19 cellular contexts compared by ENCODE assay signal in the genomic region with DNA sequence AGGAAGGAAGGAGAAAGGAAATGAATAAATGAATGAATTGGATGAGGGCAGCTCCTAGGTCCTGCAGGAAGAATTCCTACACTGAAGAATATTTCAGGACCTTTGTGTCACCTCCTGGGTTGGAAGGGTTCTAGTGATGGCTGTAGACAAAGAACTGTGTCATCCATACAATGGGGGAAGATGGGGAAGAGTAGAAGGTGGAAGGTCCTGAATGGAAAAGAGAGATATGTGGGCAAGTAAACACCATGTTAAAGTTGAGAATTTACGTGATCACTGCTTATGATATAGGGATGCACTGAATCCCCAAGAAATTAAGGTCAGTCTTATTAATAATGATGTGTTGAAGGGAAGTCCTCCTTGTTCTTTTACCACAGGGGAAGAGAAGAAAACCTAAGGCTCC. TPM values are rescaled to one million over a fixed set of nuclear protein-coding genes. Genes with fewer than 3 reads are reported as not detected.
DNase-seq lines count a peak whose midpoint lies in the region; ATAC-seq, FAIRE-seq and TF ChIP-seq lines count a peak whose summit lies in the region.
"Had no signal": no experiment of that assay in that cellular context is flagged by ENCODE, and none has a peak within 500 bp of the region (broad histone marks: within the 10 kb centered on the region; RNA-seq: fewer than 3 reads in every experiment).

No MANE protein-coding gene starts in this region.

- no peaks in the 10 kb centered on the region for H4K20me1 ChIP-seq in HepG2 (ENCODE audit: insufficient read depth, low read length)
- no peaks in the 10 kb centered on the region for H4K20me1 ChIP-seq in H1 (replicated peaks in 1 of 2; ENCODE audit: control insufficient read depth in 1 of 2, insufficient read depth in 2 of 2, low read length in 2 of 2)

- 0 out of 2 replicates have a peak overlapping the region, but pooled peaks have one; percentile 60 for H2BK12ac ChIP-seq in H1 (ENCODE audit: low read depth, low read length)

- DNase-seq in HepG2 (ENCODE audit: low spot score) (no peak), right lobe of liver (no peak), H1 (ENCODE audit: low read depth in 1 of 2, low spot score in 2 of 2) (no peak), OCI-M1 (lab: John Stamatoyannopoulos, UW) (no peak), urothelium cell line (ENCODE audit: low spot score) (no peak)
- DNase-seq in natural killer cell treated with Interleukin-12 subunit alpha and Interleukin-12 subunit beta and Interleukin-15 and Interleukin-18, amount 100 ng/mL, for 72 hours (ENCODE audit: low spot score), result no peak
- DNase-seq in activated CD4-positive, alpha-beta T cell treated with anti-CD3 and anti-CD28 coated beads for 1 hour, result no peak
- DNase-seq: ACHN; CD4-positive, CD25-positive, alpha-beta regulatory T cell; DMS79; EL; GM23248; H7 had no signal

- ATAC-seq in HepG2, result no peak
- no peak for ATAC-seq in right lobe of liver
- ATAC-seq in activated T-helper 17 cell treated with anti-CD3 and anti-CD28 coated beads, Interleukin-2, amount 50 U/mL, for 72 hours (replicated peaks), result no peak
- no peak for ATAC-seq in natural killer cell treated with Interleukin-12 subunit alpha and Interleukin-12 subunit beta and Interleukin-15 and Interleukin-18, amount 100 ng/mL, for 72 hours

- H2BK15ac ChIP-seq in H1 (ENCODE audit: low read length), result 0 out of 2 replicates have a peak overlapping the region, but pooled peaks have one; percentile 46

- in situ Hi-C loops in HepG2 (cut with HindIII; ENCODE audit: extremely low pct_ligation_motif_present, low pct_unique_long_range_greater_than_20kb), result no loop called here

- H3K27ac ChIP-seq in HepG2 (ENCODE audit: extremely low read length, insufficient read depth, low read length), result peak overlapping the region; percentile 9
- no peak overlapping the region for H3K27ac ChIP-seq in right lobe of liver
- H3K27ac ChIP-seq in H1 (ENCODE audit: low read depth, low read length), result no peak overlapping the region
- H3K27ac ChIP-seq: BLaER1 treated with 17β-estradiol and CSF1 and Interleukin-3, amounts not matched to agents 10 nM and 100 nM; GM23248; HL-60 had no signal

- no peak overlapping the region for H3K14ac ChIP-seq in H1 (ENCODE audit: insufficient read length)

- no peak overlapping the region for H4K5ac ChIP-seq in H1 (ENCODE audit: insufficient read length, low read depth, low read length)

- no peak overlapping the region for H4K8ac ChIP-seq in H1 (ENCODE audit: extremely low read depth, insufficient read depth, low read length)

- no peak for TF ChIP-seq POLR2A in HepG2 (IDR thresholded peaks at IDR 0.05; ENCODE audit: insufficient read depth in 1 of 2, low read depth in 2 of 2, low read length in 2 of 2)
- TF ChIP-seq POLR2A in right lobe of liver (IDR thresholded peaks at IDR 0.05), result no peak
- TF ChIP-seq POLR2A in H1 (IDR thresholded peaks at IDR 0.05; ENCODE audit: control extremely low read depth in 1 of 2, low read depth in 2 of 2, low read length in 2 of 2), result no peak

- CTCF ChIA-PET in HepG2 (lab: Yijun Ruan, JAX; ENCODE audit: low intra/inter-chr PET ratio, low total read pairs) (no interaction called here), H1 (lab: Charles Lee; ENCODE audit: partially characterized antibody) (interaction anchor here (0.7 to 2.6 kb wide), 11 partner anchors 9 to 80 kb away, joined by 3 to 12 read pairs (median 4); no protein-coding TSS in a partner anchor)

- FAIRE-seq in HepG2 (lab: Jason Lieb, UNC) (no peak), H1 (lab: Jason Lieb, UNC) (no peak), urothelium cell line (lab: Jason Lieb, UNC) (no peak)
- FAIRE-seq: G401.6, GM12891 had no signal

- no peak overlapping the region for H4K91ac ChIP-seq in H1 (replicated peaks; ENCODE audit: insufficient read length, low read length)

- no peaks in the 10 kb centered on the region; a peak in 1 of 5 replicates for H3K27me3 ChIP-seq in HepG2 (ENCODE audit: control insufficient read depth in 1 of 2, insufficient read depth in 2 of 2, low read length in 2 of 2)
- H3K27me3 ChIP-seq in right lobe of liver, result no peaks in the 10 kb centered on the region
- no peaks in the 10 kb centered on the region for H3K27me3 ChIP-seq in H1 (replicated peaks in 1 of 4; ENCODE audit: control insufficient read depth in 3 of 4, extremely low read depth in 1 of 4, insufficient read depth in 3 of 4, low read length in 3 of 4)
- H3K27me3 ChIP-seq: BLaER1 treated with 17β-estradiol and CSF1 and Interleukin-3, amounts not matched to agents 10 nM and 100 nM had no signal

- TF ChIP-seq CTCF in HepG2 (CRISPR knock-in tag; IDR thresholded peaks at IDR 0.05) (no peak), right lobe of liver (IDR thresholded peaks at IDR 0.05) (no peak), H1 (IDR thresholded peaks at IDR 0.05; ENCODE audit: control extremely low read depth in 1 of 3, insufficient read depth in 1 of 3, low read depth in 1 of 3, low read length in 3 of 3) (no peak)

- H3K23ac ChIP-seq in H1 (ENCODE audit: insufficient read length), result no peak overlapping the region

- no peak overlapping the region for H3K18ac ChIP-seq in H1 (ENCODE audit: extremely low read depth, low read length)

- H2AFZ ChIP-seq in HepG2 (ENCODE audit: low read length), result no peak overlapping the region
- no peak overlapping the region for H2AFZ ChIP-seq in H1 (ENCODE audit: low read length)
- H2AFZ ChIP-seq: GM23248 had no signal

- H3K79me1 ChIP-seq in H1 (ENCODE audit: low read depth, low read length), result no peaks in the 10 kb centered on the region

- H3K4ac ChIP-seq in H1 (replicated peaks; ENCODE audit: insufficient read length, low read depth, low read length), result no peak overlapping the region

- H2BK5ac ChIP-seq in H1 (ENCODE audit: low read depth, low read length), result no peak overlapping the region

- H3K4me1 ChIP-seq in HepG2 (ENCODE audit: insufficient read depth, low read length) (peaks cover 49% of the 10 kb centered on the region), right lobe of liver (peaks cover 0 to 5% (median 1%) of the 10 kb centered on the region in 4 donors), H1 (replicated peaks in 1 of 4; ENCODE audit: control insufficient read depth in 3 of 4, insufficient read depth in 4 of 4, low read length in 3 of 4) (no peaks in the 10 kb centered on the region)

- H3K4me3 ChIP-seq in HepG2 (replicated peaks in 1 of 3; ENCODE audit: insufficient read depth in 1 of 3, low read depth in 2 of 3, low read length in 3 of 3) (no peak overlapping the region), right lobe of liver (no peak overlapping the region), H1 (ENCODE audit: extremely low read depth in 1 of 4, insufficient read depth in 2 of 4, low read depth in 3 of 4, low read length in 4 of 4) (no peak overlapping the region)
- H3K4me3 ChIP-seq: BLaER1 treated with 17β-estradiol and CSF1 and Interleukin-3, amounts not matched to agents 10 nM and 100 nM; GM23248 had no signal

- H3K9me3 ChIP-seq in HepG2 (ENCODE audit: low read length) (no peaks in the 10 kb centered on the region), right lobe of liver (no peaks in the 10 kb centered on the region), H1 (ENCODE audit: insufficient read depth in 2 of 2, low read depth in 1 of 2, low read length in 1 of 2) (no peaks in the 10 kb centered on the region)
- H3K9me3 ChIP-seq: BLaER1 treated with 17β-estradiol and CSF1 and Interleukin-3, amounts not matched to agents 10 nM and 100 nM had no signal

- TF ChIP-seq RAD21 in HepG2 (CRISPR knock-in tag; IDR thresholded peaks at IDR 0.05), result no peak
- no peak for TF ChIP-seq RAD21 in H1 (IDR thresholded peaks at IDR 0.05 in 1 of 2, conservative IDR thresholded peaks at IDR 0.05 in 1 of 2; ENCODE audit: low read depth in 2 of 2, low read length in 2 of 2)

- H3K4me3 Mint-ChIP-seq in activated T-helper 17 cell treated with anti-CD3 and anti-CD28 coated beads, Interleukin-2, amount 50 U/mL, for 72 hours, result no peak overlapping the region
- no peak overlapping the region for H3K4me3 Mint-ChIP-seq in natural killer cell treated with Interleukin-12 subunit alpha and Interleukin-12 subunit beta and Interleukin-15 and Interleukin-18, amount 100 ng/mL, for 72 hours

- peaks cover 32% of the 10 kb centered on the region for H3K79me2 ChIP-seq in HepG2 (ENCODE audit: insufficient read depth, low read length)
- H3K79me2 ChIP-seq in H1 (ENCODE audit: control insufficient read depth in 1 of 2, insufficient read depth in 2 of 2, low read length in 2 of 2), result peaks cover 0 to 7% of the 10 kb centered on the region in 2 experiments; a peak in 2 of 4 replicates

- TF ChIP-seq EP300 in HepG2 (IDR thresholded peaks at IDR 0.05; ENCODE audit: low read depth in 2 of 2, low read length in 2 of 2) (no peak), HepG2 (CRISPR knock-in tag; IDR thresholded peaks at IDR 0.05; ENCODE audit: borderline replicate concordance) (no peak), H1 (IDR thresholded peaks at IDR 0.05; ENCODE audit: borderline replicate concordance in 1 of 2, low read depth in 2 of 2, low read length in 2 of 2) (no peak)

- H3K9ac ChIP-seq in HepG2 (ENCODE audit: insufficient read depth, low read depth, low read length), result no peak overlapping the region
- no peak overlapping the region for H3K9ac ChIP-seq in H1 (replicated peaks in 1 of 4; ENCODE audit: extremely low read depth in 1 of 4, low read depth in 3 of 4, low read length in 3 of 4)
- H3K9ac ChIP-seq: BLaER1 treated with 17β-estradiol and CSF1 and Interleukin-3, amounts not matched to agents 10 nM and 100 nM; GM23248 had no signal

- no peaks in the 10 kb centered on the region for H3K9me3 Mint-ChIP-seq in activated T-helper 17 cell treated with anti-CD3 and anti-CD28 coated beads, Interleukin-2, amount 50 U/mL, for 72 hours
- no peaks in the 10 kb centered on the region for H3K9me3 Mint-ChIP-seq in natural killer cell treated with Interleukin-12 subunit alpha and Interleukin-12 subunit beta and Interleukin-15 and Interleukin-18, amount 100 ng/mL, for 72 hours
- H3K9me3 Mint-ChIP-seq: CD4-positive, CD25-positive, alpha-beta regulatory T cell had no signal

- POLR2A ChIA-PET in HepG2 (lab: Yijun Ruan, JAX), result interaction anchor here (1.2 to 8.1 kb wide), 4 partner anchors 9 to 59 kb away, joined by 5 to 254 read pairs (median 198); a partner anchor contains a TSS
- POLR2A ChIA-PET in H1 (lab: Charles Lee; ENCODE audit: partially characterized antibody), result interaction anchor here (0.6 to 7.9 kb wide), 4 partner anchors 8 to 407 kb away, joined by 4 to 149 read pairs (median 17); no protein-coding TSS in a partner anchor

- no peak overlapping the region for H2BK120ac ChIP-seq in H1 (replicated peaks; ENCODE audit: low read depth, low read length)

- H3K36me3 ChIP-seq in HepG2 (replicated peaks in 1 of 2; ENCODE audit: control insufficient read depth in 1 of 2, insufficient read depth in 2 of 2, low read length in 2 of 2) (peaks cover 52 to 70% of the 10 kb centered on the region in 2 experiments), right lobe of liver (peaks cover 0 to 24% (median 6%) of the 10 kb centered on the region in 4 donors), H1 (ENCODE audit: control insufficient read depth in 2 of 4, insufficient read depth in 4 of 4, low read length in 3 of 4) (no peaks in the 10 kb centered on the region)

- peak overlapping the region; percentile 50 for H3K27ac Mint-ChIP-seq in activated T-helper 17 cell treated with anti-CD3 and anti-CD28 coated beads, Interleukin-2, amount 50 U/mL, for 72 hours
- peak overlapping the region; percentile 23 to 36 for H3K27ac Mint-ChIP-seq in natural killer cell treated with Interleukin-12 subunit alpha and Interleukin-12 subunit beta and Interleukin-15 and Interleukin-18, amount 100 ng/mL, for 72 hours

- no peak overlapping the region for H2AK5ac ChIP-seq in H1 (ENCODE audit: low read depth, low read length)

- 100% methylated on average over 1 of the region's 1 CpG for WGBS in HepG2 (ENCODE audit: low lambda C conversion rate)
- 73% methylated on average over 1 of the region's 1 CpG for WGBS in right lobe of liver (ENCODE audit: insufficient coverage, low coverage, low lambda C conversion rate, missing lambda C conversion rate)
- WGBS in H1 (ENCODE audit: extremely low coverage in 1 of 2, insufficient coverage in 1 of 2, insufficient read length in 1 of 2, insufficient replicate concordance in 2 of 2, low coverage in 1 of 2, low lambda C conversion rate in 2 of 2, missing lambda C conversion rate in 1 of 2), 2 experiments, result 89% methylated on average over 1 of the region's 1 CpG; no CpG with 5 or more reads in 1 of the 2 experiments

- H3K23me2 ChIP-seq in H1 (ENCODE audit: low read depth, low read length), result peaks cover 8% of the 10 kb centered on the region; the same call in 1 of the 2 replicates

- intact Hi-C loops in HepG2 (cut with micrococcal nuclease; ENCODE audit: unreplicated experiment), result no loop called here
- intact Hi-C loops in right lobe of liver (cut with DNase I), result loop anchor here in 1 of 2 donors (10.0 kb wide), 1 partner anchor 69 kb away; no protein-coding TSS in a partner anchor

- H3K4me2 ChIP-seq in HepG2 (ENCODE audit: low read depth, low read length) (no peak overlapping the region), H1 (ENCODE audit: insufficient read depth in 1 of 2, low read depth in 2 of 2, low read length in 2 of 2) (no peak overlapping the region)
- H3K4me2 ChIP-seq: BLaER1 treated with 17β-estradiol and CSF1 and Interleukin-3, amounts not matched to agents 10 nM and 100 nM had no signal

- no peaks in the 10 kb centered on the region for H3K27me3 Mint-ChIP-seq in activated T-helper 17 cell treated with anti-CD3 and anti-CD28 coated beads, Interleukin-2, amount 50 U/mL, for 72 hours
- H3K27me3 Mint-ChIP-seq in natural killer cell treated with Interleukin-12 subunit alpha and Interleukin-12 subunit beta and Interleukin-15 and Interleukin-18, amount 100 ng/mL, for 72 hours, result no peaks in the 10 kb centered on the region
- H3K27me3 Mint-ChIP-seq: CD4-positive, CD25-positive, alpha-beta regulatory T cell had no signal

- no peak overlapping the region for H2BK20ac ChIP-seq in H1 (ENCODE audit: low read length)

- BruUV-seq in HepG2 (replicated peaks; lab: Mats Ljungman, UMichigan), result no TSS peak

- no peak overlapping the region for H3K56ac ChIP-seq in H1 (replicated peaks; ENCODE audit: insufficient read length, low read depth, low read length)

- H3K4me1 Mint-ChIP-seq in activated T-helper 17 cell treated with anti-CD3 and anti-CD28 coated beads, Interleukin-2, amount 50 U/mL, for 72 hours, result peaks cover 5% of the 10 kb centered on the region
- H3K4me1 Mint-ChIP-seq in natural killer cell treated with Interleukin-12 subunit alpha and Interleukin-12 subunit beta and Interleukin-15 and Interleukin-18, amount 100 ng/mL, for 72 hours (ENCODE audit: low read depth in 2 of 2), result peaks cover 33 to 37% of the 10 kb centered on the region in 2 donors

- peaks cover 19% of the 10 kb centered on the region for H3K36me3 Mint-ChIP-seq in activated T-helper 17 cell treated with anti-CD3 and anti-CD28 coated beads, Interleukin-2, amount 50 U/mL, for 72 hours (ENCODE audit: low read depth)
- peaks cover 16% of the 10 kb centered on the region for H3K36me3 Mint-ChIP-seq in natural killer cell treated with Interleukin-12 subunit alpha and Interleukin-12 subunit beta and Interleukin-15 and Interleukin-18, amount 100 ng/mL, for 72 hours

RNA-seq across cellular contexts. Expression of a gene that starts 4.2 kb away (rescaled TPM):
- total RNA-seq in HepG2 (2016; rRNA removed; fragmentation: Illumina TruSeq; extraction: Trizol) (155 and 252 TPM in 2 replicates), right lobe of liver (10 to 100 TPM; 24.8 to 50.9 (median 37.0) TPM)
- total RNA-seq in HepG2 (2016; cell fraction: cytosol; rRNA removed; fragmentation: Illumina TruSeq; extraction: Trizol; ENCODE audit: low read depth), result 72.2 and 76.4 TPM in 2 replicates
- 169 and 290 TPM in 2 replicates for total RNA-seq in HepG2 (2016; cell fraction: insoluble cytoplasmic fraction; rRNA removed; fragmentation: Illumina TruSeq; extraction: Trizol)
- total RNA-seq in HepG2 (2016; cell fraction: membrane; rRNA removed; fragmentation: Illumina TruSeq; extraction: Trizol), result 130 and 134 TPM in 2 replicates
- 74.4 and 75.7 TPM in 2 replicates for total RNA-seq in HepG2 (2016; cell fraction: nucleus; rRNA removed; fragmentation: Illumina TruSeq; extraction: Trizol)
- polyA plus RNA-seq in HepG2 (2011; rRNA removed) (231 and 244 TPM in 2 replicates), H1 (2011; rRNA removed) (115 and 143 TPM in 2 replicates)
- 148 and 229 TPM in 2 replicates for polyA plus RNA-seq in HepG2 (2011; cell fraction: cytosol; rRNA removed)
- 65.5 and 71.0 TPM in 2 replicates for polyA plus RNA-seq in HepG2 (2011; cell fraction: nucleus; rRNA removed)
- 227 and 249 TPM in 2 replicates for polyA plus RNA-seq in HepG2 (2012)
- polyA plus RNA-seq in HepG2 (2016; cell fraction: cytosol; fragmentation: Illumina TruSeq; extraction: Trizol; ENCODE audit: low read depth), result 105 and 107 TPM in 2 replicates
- 309 and 341 TPM in 2 replicates for polyA plus RNA-seq in HepG2 (2016; cell fraction: insoluble cytoplasmic fraction; fragmentation: Illumina TruSeq; extraction: Trizol; ENCODE audit: low read depth)
- polyA plus RNA-seq in HepG2 (2016; cell fraction: membrane; fragmentation: Illumina TruSeq; extraction: Trizol; ENCODE audit: low read depth), result 144 and 156 TPM in 2 replicates
- polyA plus RNA-seq in HepG2 (2016; cell fraction: nucleus; fragmentation: Illumina TruSeq; extraction: Trizol; ENCODE audit: insufficient read depth, low read depth), result 164 and 191 TPM in 2 replicates
- 68.7 and 109 TPM in 2 replicates for polyA minus RNA-seq in HepG2 (2011; rRNA and poly(A)+ RNA removed; ENCODE audit: low replicate concordance)
- polyA minus RNA-seq in HepG2 (2011; cell fraction: cytosol; rRNA and poly(A)+ RNA removed), result 45.1 and 56.8 TPM in 2 replicates
- 51.9 and 61.5 TPM in 2 replicates for polyA minus RNA-seq in HepG2 (2011; cell fraction: nucleus; rRNA and poly(A)+ RNA removed)
- 100 to 1,000 TPM; 117 to 147 TPM for total RNA-seq in activated T-helper 17 cell treated with anti-CD3 and anti-CD28 coated beads, Interleukin-2, amount 50 U/mL, for 72 hours
- total RNA-seq in H1 (2021; fragmentation: NEBNext Ultra II Directional; extraction: Animal tissue kit (Norgen Biotek cat#: 25700)), result 103 and 112 TPM in 2 replicates
- 144 TPM for polyA plus RNA-seq in H1 (2011; cell fraction: cytosol; rRNA removed)
- 67.4 TPM for polyA plus RNA-seq in H1 (2011; cell fraction: nucleus; rRNA removed)
- 166 to 180 TPM (median 170 TPM) in 4 replicates for polyA plus RNA-seq in H1 (2012, experiment 1 of 2)
- 181 TPM for polyA plus RNA-seq in H1 (2012, experiment 2 of 2)
- polyA plus RNA-seq in H1 (2013, experiment 1 of 2), result 66.5 TPM
- 66.6 TPM for polyA plus RNA-seq in H1 (2013, experiment 2 of 2)
- 73.5 and 87.0 TPM in 2 replicates for polyA minus RNA-seq in H1 (2011; rRNA and poly(A)+ RNA removed)
- 50.8 TPM for polyA minus RNA-seq in H1 (2011; cell fraction: cytosol; rRNA and poly(A)+ RNA removed)
- polyA minus RNA-seq in H1 (2011; cell fraction: nucleus; rRNA and poly(A)+ RNA removed), result 33.5 TPM
- total RNA-seq in natural killer cell treated with Interleukin-12 subunit alpha and Interleukin-12 subunit beta and Interleukin-15 and Interleukin-18, amount 100 ng/mL, for 72 hours, result 100 to 1,000 TPM in 1 of 2 donors, 10 to 100 TPM in 1; 84.0 to 143 TPM

RNA-seq across cellular contexts. Expression of a gene that starts 27.6 kb away (rescaled TPM):
- total RNA-seq in HepG2 (2016; rRNA removed; fragmentation: Illumina TruSeq; extraction: Trizol) (not detected in 2 replicates), right lobe of liver (1 to 10 TPM in 5 of 6 experiments, under 1 TPM in 1; 0.87 to 8.3 (median 3.8) TPM)
- not detected in 2 replicates for total RNA-seq in HepG2 (2016; cell fraction: cytosol; rRNA removed; fragmentation: Illumina TruSeq; extraction: Trizol; ENCODE audit: low read depth)
- not detected in 2 replicates for total RNA-seq in HepG2 (2016; cell fraction: insoluble cytoplasmic fraction; rRNA removed; fragmentation: Illumina TruSeq; extraction: Trizol)
- total RNA-seq in HepG2 (2016; cell fraction: membrane; rRNA removed; fragmentation: Illumina TruSeq; extraction: Trizol), result not detected in 2 replicates
- not detected in 2 replicates for total RNA-seq in HepG2 (2016; cell fraction: nucleus; rRNA removed; fragmentation: Illumina TruSeq; extraction: Trizol)
- polyA plus RNA-seq in HepG2 (2011; rRNA removed) (0.25 TPM in 1 of 2 replicates, not detected in the other), H1 (2011; rRNA removed) (7.6 and 9.8 TPM in 2 replicates)
- polyA plus RNA-seq in HepG2 (2011; cell fraction: cytosol; rRNA removed), result 0.03 TPM in 1 of 2 replicates, not detected in the other
- 0.09 and 0.50 TPM in 2 replicates for polyA plus RNA-seq in HepG2 (2011; cell fraction: nucleus; rRNA removed)
- 0.03 TPM in 1 of 2 replicates, not detected in the other for polyA plus RNA-seq in HepG2 (2012)
- not detected in 2 replicates for polyA plus RNA-seq in HepG2 (2016; cell fraction: cytosol; fragmentation: Illumina TruSeq; extraction: Trizol; ENCODE audit: low read depth)
- not detected in 2 replicates for polyA plus RNA-seq in HepG2 (2016; cell fraction: insoluble cytoplasmic fraction; fragmentation: Illumina TruSeq; extraction: Trizol; ENCODE audit: low read depth)
- not detected in 2 replicates for polyA plus RNA-seq in HepG2 (2016; cell fraction: membrane; fragmentation: Illumina TruSeq; extraction: Trizol; ENCODE audit: low read depth)
- polyA plus RNA-seq in HepG2 (2016; cell fraction: nucleus; fragmentation: Illumina TruSeq; extraction: Trizol; ENCODE audit: insufficient read depth, low read depth), result not detected in 2 replicates
- polyA minus RNA-seq in HepG2 (2011; rRNA and poly(A)+ RNA removed; ENCODE audit: low replicate concordance), result 0.26 TPM in 1 of 2 replicates, not detected in the other
- not detected in 2 replicates for polyA minus RNA-seq in HepG2 (2011; cell fraction: cytosol; rRNA and poly(A)+ RNA removed)
- under 0.01 TPM in 1 of 2 replicates, not detected in the other for polyA minus RNA-seq in HepG2 (2011; cell fraction: nucleus; rRNA and poly(A)+ RNA removed)
- total RNA-seq in activated T-helper 17 cell treated with anti-CD3 and anti-CD28 coated beads, Interleukin-2, amount 50 U/mL, for 72 hours, result 100 to 1,000 TPM in 1 of 2 donors, 10 to 100 TPM in 1; 97.2 to 107 TPM
- total RNA-seq in H1 (2021; fragmentation: NEBNext Ultra II Directional; extraction: Animal tissue kit (Norgen Biotek cat#: 25700)), result 9.2 and 9.8 TPM in 2 replicates
- polyA plus RNA-seq in H1 (2011; cell fraction: cytosol; rRNA removed), result 13.8 TPM
- 69.7 TPM for polyA plus RNA-seq in H1 (2011; cell fraction: nucleus; rRNA removed)
- polyA plus RNA-seq in H1 (2012, experiment 1 of 2), result 14.7 to 18.9 TPM (median 15.9 TPM) in 4 replicates
- 6.2 TPM for polyA plus RNA-seq in H1 (2012, experiment 2 of 2)
- polyA plus RNA-seq in H1 (2013, experiment 1 of 2), result 4.8 TPM
- 4.1 TPM for polyA plus RNA-seq in H1 (2013, experiment 2 of 2)
- polyA minus RNA-seq in H1 (2011; rRNA and poly(A)+ RNA removed), result 2.9 and 6.6 TPM in 2 replicates
- polyA minus RNA-seq in H1 (2011; cell fraction: cytosol; rRNA and poly(A)+ RNA removed), result 5.8 TPM
- 8.9 TPM for polyA minus RNA-seq in H1 (2011; cell fraction: nucleus; rRNA and poly(A)+ RNA removed)
- 10 to 100 TPM; 54.0 to 82.3 TPM for total RNA-seq in natural killer cell treated with Interleukin-12 subunit alpha and Interleukin-12 subunit beta and Interleukin-15 and Interleukin-18, amount 100 ng/mL, for 72 hours
- total RNA-seq: A172 had no signal
